Comparison of ENCODE assay signal across 21 cellular contexts in the genomic region with DNA sequence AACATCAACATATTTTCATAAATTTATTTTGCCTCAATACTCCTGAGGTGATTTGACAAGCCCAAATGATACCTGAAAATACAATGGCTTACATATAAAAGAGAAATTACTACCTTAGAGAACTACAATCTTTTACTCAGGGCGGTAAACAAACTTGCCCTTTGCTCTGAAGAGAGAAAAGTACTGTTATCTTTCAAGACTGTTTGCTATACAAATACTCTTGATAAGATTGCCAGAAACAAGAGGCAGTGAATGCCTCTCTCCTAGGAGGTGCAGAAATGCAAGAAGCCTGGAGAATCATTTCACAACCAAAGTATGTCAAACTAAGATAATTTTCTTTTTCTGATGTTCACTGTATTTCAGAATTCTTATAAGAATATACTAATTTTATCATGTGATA.
DNase-seq lines count a peak whose midpoint lies in the region; ATAC-seq, FAIRE-seq and TF ChIP-seq lines count a peak whose summit lies in the region.
"Had no signal": no experiment of that assay in that cellular context is flagged by ENCODE, and none has a peak within 500 bp of the region (broad histone marks: within the 10 kb centered on the region; RNA-seq: fewer than 3 reads in every experiment).

No MANE protein-coding gene starts in this region.

- ATAC-seq in mucosa of descending colon (peak; percentile 88), HG03565 (IDR thresholded peaks at IDR 0.05; ENCODE audit: unreplicated experiment) (no peak), GM19324 (IDR thresholded peaks at IDR 0.05; ENCODE audit: low FRiP score, unreplicated experiment) (no peak)
- ATAC-seq: K562, Right ventricle myocardium inferior had no signal

- H3K4me3 ChIP-seq in mucosa of descending colon = no peak overlapping the region
- no peak overlapping the region for H3K4me3 ChIP-seq in esophagus muscularis mucosa
- H3K4me3 ChIP-seq: K562, SJSA1 had no signal

- H3K9me3 ChIP-seq in mucosa of descending colon (no peaks in the 10 kb centered on the region), esophagus muscularis mucosa (no peaks in the 10 kb centered on the region)
- H3K9me3 ChIP-seq: SJSA1 had no signal

- TF ChIP-seq CTCF in mucosa of descending colon (IDR thresholded peaks at IDR 0.05) = no peak
- no peak for TF ChIP-seq CTCF in D721Med (IDR thresholded peaks at IDR 0.05; ENCODE audit: insufficient read depth, missing control alignments)
- TF ChIP-seq CTCF in esophagus muscularis mucosa (IDR thresholded peaks at IDR 0.05) = no peak

- no peak for TF ChIP-seq EP300 in esophagus muscularis mucosa (IDR thresholded peaks at IDR 0.05)

- FAIRE-seq in D721Med (lab: Jason Lieb, UNC) = no peak
- FAIRE-seq: K562, RCC 7860 had no signal

- peak; percentile 28 for DNase-seq in NCI-H226
- DNase-seq in erythroblast (lab: John Stamatoyannopoulos, UW) = peak; percentile 5 to 41
- peak in 1 of 3 donors; percentile 32 for DNase-seq in mucosa of descending colon
- DNase-seq in D721Med (ENCODE audit: insufficient read length, low spot score) = no peak
- DNase-seq in esophagus muscularis mucosa (ENCODE audit: extremely low spot score) = no peak
- DNase-seq: AML-193; EL; NCI-H1092; NCI-H1436; NCI-H187 treated with DMSO at 0.1 percent for 48 hours; NCI-H345; NCI-H524; NCI-H774; NK-92 treated with Interleukin-12 subunit alpha and Interleukin-12 subunit beta, amount 100 ng/mL, for 24 hours had no signal

- H3K36me3 ChIP-seq in mucosa of descending colon (ENCODE audit: low read depth) (no peaks in the 10 kb centered on the region), esophagus muscularis mucosa (no peaks in the 10 kb centered on the region)
- H3K36me3 ChIP-seq: SJSA1 had no signal

- TF ChIP-seq POLR2A in erythroblast (IDR thresholded peaks at IDR 0.05; ENCODE audit: low read length) = no peak
- no peak for TF ChIP-seq POLR2A in esophagus muscularis mucosa (IDR thresholded peaks at IDR 0.05; ENCODE audit: low read depth)

- H3K27ac ChIP-seq in esophagus muscularis mucosa (replicated peaks in 1 of 4) = no peak overlapping the region
- H3K27ac ChIP-seq: C4-2B, SJSA1 had no signal

- intact Hi-C loops in mucosa of descending colon (cut with DNase I, micrococcal nuclease) = no loop called here
- intact Hi-C loops in esophagus muscularis mucosa (cut with DNase I) = loop anchor here (10.0 kb wide), 1 partner anchor 285 kb away; no protein-coding TSS in a partner anchor

- H3K27me3 ChIP-seq in esophagus muscularis mucosa = no peaks in the 10 kb centered on the region
- H3K27me3 ChIP-seq: SJSA1 had no signal

- H3K4me1 ChIP-seq in mucosa of descending colon (ENCODE audit: low read depth) = no peaks in the 10 kb centered on the region
- H3K4me1 ChIP-seq in esophagus muscularis mucosa = no peaks in the 10 kb centered on the region
- H3K4me1 ChIP-seq: SJSA1 had no signal

- WGBS in esophagus muscularis mucosa = 86% methylated on average over 1 of the region's 1 CpG

Comparison
In these comparisons a context has a peak if more than half of its experiments do, and no peak if none do; other contexts are left out.
1. DNase-seq: peak in NCI-H226 (single experiment) and erythroblast (2 of 2); none in D721Med (single experiment) and esophagus muscularis mucosa (single experiment).